In genomic region chr2:30155202-30155601, GRCh38 we compare ENCODE assay signal across 20 cellular contexts. TPM values are rescaled to one million over a fixed set of nuclear protein-coding genes. Genes with fewer than 3 reads are reported as not detected.
A peak's percentile ranks its signal among the peaks of the same experiment; 100 is the strongest.
DNase-seq lines count a peak whose midpoint lies in the region; ATAC-seq, FAIRE-seq and TF ChIP-seq lines count a peak whose summit lies in the region.
"Had no signal": no experiment of that assay in that cellular context is flagged by ENCODE, and none has a peak within 500 bp of the region (broad histone marks: within the 10 kb centered on the region; RNA-seq: fewer than 3 reads in every experiment).

No MANE protein-coding gene starts in this region.

- H3K27ac ChIP-seq in astrocyte (ENCODE audit: low read depth, low read length) (no peak overlapping the region), stomach (no peak overlapping the region)
- H3K27ac ChIP-seq: A549; BLaER1 treated with 17β-estradiol and CSF1 and Interleukin-3, amounts not matched to agents 10 nM and 100 nM; KMS-11 had no signal

- TF ChIP-seq POLR2A in stomach (IDR thresholded peaks at IDR 0.05) = no peak

- H3K4me2 ChIP-seq in astrocyte (ENCODE audit: low read length) = no peak overlapping the region
- H3K4me2 ChIP-seq: BLaER1 treated with 17β-estradiol and CSF1 and Interleukin-3, amounts not matched to agents 10 nM and 100 nM; KMS-11 had no signal

- H3K4me3 Mint-ChIP-seq in activated naive CD8-positive, alpha-beta T cell treated with anti-CD3 and anti-CD28 coated beads, Interleukin-2, amount 50 U/mL, for 24 hours = no peak overlapping the region
- H3K4me3 Mint-ChIP-seq in activated naive CD8-positive, alpha-beta T cell treated with anti-CD3 and anti-CD28 coated beads for 36 hours = no peak overlapping the region
- no peak overlapping the region for H3K4me3 Mint-ChIP-seq in astrocyte (ENCODE audit: unreplicated experiment)
- H3K4me3 Mint-ChIP-seq: H9 had no signal

- H3K79me2 ChIP-seq in astrocyte (ENCODE audit: insufficient read depth, low read length) = peaks cover 45% of the 10 kb centered on the region

- no peaks in the 10 kb centered on the region for H3K27me3 ChIP-seq in astrocyte (ENCODE audit: insufficient read depth, low read length)
- no peaks in the 10 kb centered on the region for H3K27me3 ChIP-seq in stomach
- H3K27me3 ChIP-seq: BLaER1 treated with 17β-estradiol and CSF1 and Interleukin-3, amounts not matched to agents 10 nM and 100 nM had no signal

- no peak overlapping the region for H2AFZ ChIP-seq in astrocyte (ENCODE audit: low read depth, low read length)

- peaks cover 55% of the 10 kb centered on the region for H3K36me3 Mint-ChIP-seq in activated naive CD8-positive, alpha-beta T cell treated with anti-CD3 and anti-CD28 coated beads, Interleukin-2, amount 50 U/mL, for 24 hours (ENCODE audit: low read depth)
- H3K36me3 Mint-ChIP-seq in activated naive CD8-positive, alpha-beta T cell treated with anti-CD3 and anti-CD28 coated beads for 36 hours = peaks cover 43% of the 10 kb centered on the region
- peaks cover 25% of the 10 kb centered on the region for H3K36me3 Mint-ChIP-seq in astrocyte (ENCODE audit: low read depth, unreplicated experiment)

- intact Hi-C loops in stomach (cut with DNase I; ENCODE audit: low total_unique reads) = no loop called here

- ATAC-seq in activated naive CD8-positive, alpha-beta T cell treated with anti-CD3 and anti-CD28 coated beads, Interleukin-2, amount 50 U/mL, for 24 hours = no peak
- ATAC-seq in GM21423 (IDR thresholded peaks at IDR 0.05; ENCODE audit: unreplicated experiment) = no peak

- H3K9ac ChIP-seq in astrocyte (ENCODE audit: low read length) = no peak overlapping the region
- H3K9ac ChIP-seq: BLaER1 treated with 17β-estradiol and CSF1 and Interleukin-3, amounts not matched to agents 10 nM and 100 nM; KMS-11 had no signal

- peaks cover 6% of the 10 kb centered on the region for H3K4me1 ChIP-seq in astrocyte (ENCODE audit: insufficient read depth, low read length)
- H3K4me1 ChIP-seq in stomach = peaks cover 20 to 95% (median 57%) of the 10 kb centered on the region in 4 donors

- peak overlapping the region; percentile 75 for H3K27ac Mint-ChIP-seq in activated naive CD8-positive, alpha-beta T cell treated with anti-CD3 and anti-CD28 coated beads, Interleukin-2, amount 50 U/mL, for 24 hours
- H3K27ac Mint-ChIP-seq in activated naive CD8-positive, alpha-beta T cell treated with anti-CD3 and anti-CD28 coated beads for 36 hours = no peak overlapping the region
- no peak overlapping the region for H3K27ac Mint-ChIP-seq in astrocyte (ENCODE audit: unreplicated experiment)
- H3K27ac Mint-ChIP-seq: H9 had no signal

- peaks cover 66% of the 10 kb centered on the region for H4K20me1 ChIP-seq in astrocyte (ENCODE audit: insufficient read depth, low read length)

- no peak for TF ChIP-seq EP300 in stomach (IDR thresholded peaks at IDR 0.05)

- no peaks in the 10 kb centered on the region for H3K9me3 Mint-ChIP-seq in activated naive CD8-positive, alpha-beta T cell treated with anti-CD3 and anti-CD28 coated beads, Interleukin-2, amount 50 U/mL, for 24 hours
- no peaks in the 10 kb centered on the region for H3K9me3 Mint-ChIP-seq in activated naive CD8-positive, alpha-beta T cell treated with anti-CD3 and anti-CD28 coated beads for 36 hours
- H3K9me3 Mint-ChIP-seq in astrocyte (ENCODE audit: unreplicated experiment) = no peaks in the 10 kb centered on the region
- H3K9me3 Mint-ChIP-seq: H9 had no signal

- FAIRE-seq in astrocyte (lab: Jason Lieb, UNC) = no peak
- FAIRE-seq in RCC 7860 (lab: Jason Lieb, UNC) = no peak
- FAIRE-seq: D721Med had no signal

- H3K36me3 ChIP-seq in astrocyte (ENCODE audit: insufficient read depth, low read length) (peaks cover 45% of the 10 kb centered on the region), stomach (peaks cover 12 to 55% (median 52%) of the 10 kb centered on the region in 4 donors)

- no peaks in the 10 kb centered on the region for H3K27me3 Mint-ChIP-seq in activated naive CD8-positive, alpha-beta T cell treated with anti-CD3 and anti-CD28 coated beads, Interleukin-2, amount 50 U/mL, for 24 hours
- no peaks in the 10 kb centered on the region for H3K27me3 Mint-ChIP-seq in activated naive CD8-positive, alpha-beta T cell treated with anti-CD3 and anti-CD28 coated beads for 36 hours
- no peaks in the 10 kb centered on the region for H3K27me3 Mint-ChIP-seq in astrocyte (ENCODE audit: low read depth, unreplicated experiment)

- 70 to 88% (median 74%) methylated on average over 2 of the region's 2 CpGs for WGBS in stomach, 5 donors

- no peaks in the 10 kb centered on the region for H3K9me3 ChIP-seq in astrocyte (ENCODE audit: insufficient read depth, low read depth, low read length)
- no peaks in the 10 kb centered on the region for H3K9me3 ChIP-seq in stomach
- H3K9me3 ChIP-seq: A549 had no signal

- H3K4me1 Mint-ChIP-seq in activated naive CD8-positive, alpha-beta T cell treated with anti-CD3 and anti-CD28 coated beads, Interleukin-2, amount 50 U/mL, for 24 hours = peaks cover 92% of the 10 kb centered on the region
- peaks cover 68% of the 10 kb centered on the region for H3K4me1 Mint-ChIP-seq in activated naive CD8-positive, alpha-beta T cell treated with anti-CD3 and anti-CD28 coated beads for 36 hours
- peaks cover 23% of the 10 kb centered on the region for H3K4me1 Mint-ChIP-seq in astrocyte (ENCODE audit: low read depth, unreplicated experiment)

- TF ChIP-seq CTCF in astrocyte (IDR thresholded peaks at IDR 0.05; ENCODE audit: insufficient read depth, low read depth, low read length) (no peak), fibroblast of pulmonary artery (IDR thresholded peaks at IDR 0.05; ENCODE audit: low read length, missing control alignments) (no peak), stomach (IDR thresholded peaks at IDR 0.05) (no peak)

- H3K4me3 ChIP-seq in astrocyte (ENCODE audit: insufficient read depth, low read depth, low read length) (no peak overlapping the region), fibroblast of pulmonary artery (replicated peaks; ENCODE audit: low read depth, low read length) (no peak overlapping the region), stomach (no peak overlapping the region)
- H3K4me3 ChIP-seq: A549; BLaER1 treated with 17β-estradiol and CSF1 and Interleukin-3, amounts not matched to agents 10 nM and 100 nM had no signal

- DNase-seq in activated naive CD8-positive, alpha-beta T cell treated with anti-CD3 and anti-CD28 coated beads, Interleukin-2, amount 50 U/mL, for 24 hours = no peak
- DNase-seq in activated naive CD8-positive, alpha-beta T cell treated with anti-CD3 and anti-CD28 coated beads for 36 hours = no peak
- peak; percentile 35 for DNase-seq in astrocyte (ENCODE audit: low read depth)
- DNase-seq in fibroblast of pulmonary artery (ENCODE audit: low read depth) = peak; percentile 21
- no peak for DNase-seq in RCC 7860 (ENCODE audit: low spot score)
- DNase-seq in activated CD4-positive, alpha-beta T cell treated with anti-CD3 and anti-CD28 coated beads for 1 hour = no peak
- no peak for DNase-seq in stomach
- DNase-seq: H9; MV-4-11; NCI-H1694 treated with DMSO at 0.1 percent for 48 hours; NCI-H2107; NCI-H510A; NCI-H748 treated with DMSO at 0.1 percent for 48 hours; NK-92 treated with Interleukin-12 subunit alpha and Interleukin-12 subunit beta, amount 100 ng/mL, for 24 hours; SHP77 had no signal

RNA-seq across cellular contexts. Expression of gene YPEL5, which starts 8.4 kb away (rescaled TPM):
- total RNA-seq in activated naive CD8-positive, alpha-beta T cell treated with anti-CD3 and anti-CD28 coated beads for 36 hours = 10 to 100 TPM; 25.4 to 27.6 TPM
- 149 and 162 TPM in 2 replicates for total RNA-seq in astrocyte
- 100 to 1,000 TPM in 2 of 5 donors, 10 to 100 TPM in 3; 17.7 to 192 (median 72.4) TPM for total RNA-seq in stomach
- 100 to 1,000 TPM in 1 of 3 donors, 10 to 100 TPM in 2; 53.6 to 103 (median 63.4) TPM for polyA plus RNA-seq in stomach

Comparison
In these comparisons a context has a peak if more than half of its experiments do, and no peak if none do; other contexts are left out.
1. DNase-seq: peak in astrocyte (single experiment) and fibroblast of pulmonary artery (single experiment); none in activated naive CD8-positive, alpha-beta T cell treated with anti-CD3 and anti-CD28 coated beads, Interleukin-2, amount 50 U/mL, for 24 hours (single experiment), activated naive CD8-positive, alpha-beta T cell treated with anti-CD3 and anti-CD28 coated beads for 36 hours (single experiment), RCC 7860 (single experiment), activated CD4-positive, alpha-beta T cell treated with anti-CD3 and anti-CD28 coated beads for 1 hour (single experiment) and stomach (single experiment).